In genomic region chr18:54532962-54533361, GRCh38 we compare ENCODE assay signal across 22 cellular contexts. TPM values are rescaled to one million over a fixed set of nuclear protein-coding genes. Genes with fewer than 3 reads are reported as not detected.
DNase-seq lines count a peak whose midpoint lies in the region; ATAC-seq, FAIRE-seq and TF ChIP-seq lines count a peak whose summit lies in the region.
"Had no signal": no experiment of that assay in that cellular context is flagged by ENCODE, and none has a peak within 500 bp of the region (broad histone marks: within the 10 kb centered on the region; RNA-seq: fewer than 3 reads in every experiment).

No MANE protein-coding gene starts in this region.

- H3K36me3 ChIP-seq in HepG2 (replicated peaks in 1 of 2; ENCODE audit: control insufficient read depth in 1 of 2, insufficient read depth in 2 of 2, low read length in 2 of 2) = no peaks in the 10 kb centered on the region
- H3K36me3 ChIP-seq in right lobe of liver = no peaks in the 10 kb centered on the region
- peaks cover 23% of the 10 kb centered on the region for H3K36me3 ChIP-seq in HUES6 (ENCODE audit: control insufficient read depth, insufficient read depth, low read length)
- H3K36me3 ChIP-seq in GM12878 (ENCODE audit: control insufficient read depth in 2 of 2, insufficient read depth in 2 of 2, low read length in 1 of 2) = no peaks in the 10 kb centered on the region
- H3K36me3 ChIP-seq: BLaER1 treated with 17β-estradiol and CSF1 and Interleukin-3, amounts not matched to agents 10 nM and 100 nM had no signal

- in situ Hi-C loops in HepG2 (cut with HindIII; ENCODE audit: extremely low pct_ligation_motif_present, low pct_unique_long_range_greater_than_20kb) (no loop called here), GM12878 (cut with MboI) (no loop called here), GM13976 (cut with MboI; ENCODE audit: low sequenced_read_pairs, unreplicated experiment) (no loop called here)

- no peak overlapping the region for H3K4me2 ChIP-seq in HepG2 (ENCODE audit: low read depth, low read length)
- H3K4me2 ChIP-seq in GM12878 (ENCODE audit: control insufficient read depth, insufficient read depth) = no peak overlapping the region
- H3K4me2 ChIP-seq: SK-N-SH had no signal

- POLR2A ChIA-PET in HepG2 (lab: Yijun Ruan, JAX) = no interaction called here
- POLR2A ChIA-PET in GM12878 (lab: Charles Lee) = no interaction called here
- POLR2A ChIA-PET in GM10248 (lab: Yijun Ruan, JAX) = no interaction called here

- H3K79me2 ChIP-seq in HepG2 (ENCODE audit: insufficient read depth, low read length) = no peaks in the 10 kb centered on the region
- H3K79me2 ChIP-seq in GM12878 (ENCODE audit: control insufficient read depth, insufficient read depth, low read length) = no peaks in the 10 kb centered on the region

- BruUV-seq in HepG2 (replicated peaks; lab: Mats Ljungman, UMichigan) = no TSS peak
- no TSS peak for BruUV-seq in GM12878 (replicated peaks; lab: Mats Ljungman, UMichigan)

- TF ChIP-seq RAD21 in HepG2 (CRISPR knock-in tag; IDR thresholded peaks at IDR 0.05) (no peak), GM12878 (IDR thresholded peaks at IDR 0.05; ENCODE audit: insufficient read depth, low read depth, low read length) (no peak)

- intact Hi-C loops in HepG2 (cut with micrococcal nuclease; ENCODE audit: unreplicated experiment) (no loop called here), right lobe of liver (cut with DNase I) (no loop called here), GM12878 (cut with micrococcal nuclease; ENCODE audit: unreplicated experiment) (no loop called here)

- H3K27me3 ChIP-seq in HepG2 (ENCODE audit: control insufficient read depth in 1 of 2, insufficient read depth in 2 of 2, low read length in 2 of 2) (no peaks in the 10 kb centered on the region), right lobe of liver (no peaks in the 10 kb centered on the region), HUES6 (ENCODE audit: control insufficient read depth, insufficient read depth, low read length) (no peaks in the 10 kb centered on the region), GM12878 (replicated peaks in 1 of 2; ENCODE audit: control insufficient read depth in 2 of 2, insufficient read depth in 2 of 2, low read length in 1 of 2) (no peaks in the 10 kb centered on the region)
- H3K27me3 ChIP-seq: BLaER1 treated with 17β-estradiol and CSF1 and Interleukin-3, amounts not matched to agents 10 nM and 100 nM had no signal

- peaks cover 25% of the 10 kb centered on the region for H3K9me3 ChIP-seq in HepG2 (ENCODE audit: low read length)
- H3K9me3 ChIP-seq in right lobe of liver = peaks cover 0 to 6% (median 0%) of the 10 kb centered on the region in 4 donors
- H3K9me3 ChIP-seq in HUES6 (ENCODE audit: control insufficient read depth, insufficient read depth, low read depth, low read length) = peaks cover 35% of the 10 kb centered on the region
- peaks cover 3% of the 10 kb centered on the region; the same call in 1 of the 3 replicates for H3K9me3 ChIP-seq in GM12878 (replicated peaks; ENCODE audit: control insufficient read depth, insufficient read depth, low read length)
- H3K9me3 ChIP-seq: SK-N-SH had no signal

- H3K9ac ChIP-seq in HepG2 (ENCODE audit: insufficient read depth, low read depth, low read length) (no peak overlapping the region), HUES6 (ENCODE audit: low read length) (no peak overlapping the region), GM12878 (ENCODE audit: control insufficient read depth, insufficient read depth, low read length) (no peak overlapping the region)
- H3K9ac ChIP-seq: BLaER1 treated with 17β-estradiol and CSF1 and Interleukin-3, amounts not matched to agents 10 nM and 100 nM; SK-N-SH had no signal

- no peak for DNase-seq in HepG2 (ENCODE audit: low spot score)
- no peak for DNase-seq in right lobe of liver
- no peak for DNase-seq in GM12878 (ENCODE audit: low read depth, low spot score)
- DNase-seq in NCI-H1436 treated with DMSO at 0.1 percent for 48 hours (lab: John Stamatoyannopoulos, UW) = no peak
- DNase-seq in GM13976 (ENCODE audit: low spot score) = no peak
- DNase-seq in GM10248 (ENCODE audit: extremely low spot score) = no peak
- DNase-seq: CD8-positive, alpha-beta T cell; DMS79 treated with DMSO at 0.1 percent for 48 hours; H7; NCI-H187 treated with DMSO at 0.1 percent for 48 hours; NCI-H345; NCI-H526 treated with DMSO at 0.1 percent for 48 hours; NK-92 treated with Interleukin-12 subunit alpha and Interleukin-12 subunit beta, amount 100 ng/mL, for 24 hours; OCI-M1; RPMI8226; SHP77 treated with DMSO at 0.1 percent for 48 hours; SK-N-SH; T-cell had no signal

- H3K27ac ChIP-seq in HepG2 (ENCODE audit: extremely low read length, insufficient read depth, low read length) (no peak overlapping the region), right lobe of liver (no peak overlapping the region), HUES6 (ENCODE audit: low read depth, low read length) (peak overlapping the region; percentile 60; the same call in 1 of the 2 replicates), GM12878 (ENCODE audit: control insufficient read depth, insufficient read depth) (no peak overlapping the region)
- H3K27ac ChIP-seq: BLaER1 treated with 17β-estradiol and CSF1 and Interleukin-3, amounts not matched to agents 10 nM and 100 nM; HL-60 had no signal

- 0% methylated on average over 1 of the region's 1 CpG for WGBS in HepG2 (ENCODE audit: low lambda C conversion rate)
- WGBS in right lobe of liver (ENCODE audit: insufficient coverage, low coverage, low lambda C conversion rate, missing lambda C conversion rate) = 27% methylated on average over 1 of the region's 1 CpG
- WGBS in GM12878 (ENCODE audit: insufficient coverage, insufficient replicate concordance, low lambda C conversion rate, missing lambda C conversion rate) = 0% methylated on average over 1 of the region's 1 CpG

- H4K20me1 ChIP-seq in HepG2 (ENCODE audit: insufficient read depth, low read length) (no peaks in the 10 kb centered on the region), GM12878 (ENCODE audit: control insufficient read depth, insufficient read depth) (no peaks in the 10 kb centered on the region)
- H4K20me1 ChIP-seq: BLaER1 treated with 17β-estradiol and CSF1 and Interleukin-3, amounts not matched to agents 10 nM and 100 nM had no signal

- no peak for ATAC-seq in HepG2
- ATAC-seq in right lobe of liver = no peak
- ATAC-seq in GM12878 = no peak
- ATAC-seq: CD8-positive, alpha-beta T cell; T-cell had no signal

- H3K4me3 ChIP-seq in HepG2 (replicated peaks in 1 of 3; ENCODE audit: insufficient read depth in 1 of 3, low read depth in 2 of 3, low read length in 3 of 3) = no peak overlapping the region
- H3K4me3 ChIP-seq in right lobe of liver = no peak overlapping the region
- no peak overlapping the region for H3K4me3 ChIP-seq in HUES6 (ENCODE audit: low read depth, low read length)
- H3K4me3 ChIP-seq in GM12878 = no peak overlapping the region
- H3K4me3 ChIP-seq: BLaER1 treated with 17β-estradiol and CSF1 and Interleukin-3, amounts not matched to agents 10 nM and 100 nM had no signal

- SMC1A ChIA-PET in GM12878 (lab: Charles Lee; ENCODE audit: uncharacterized antibody, unreplicated experiment) = no interaction called here

- CTCF ChIA-PET in HepG2 (lab: Yijun Ruan, JAX; ENCODE audit: low intra/inter-chr PET ratio, low total read pairs) = no interaction called here
- CTCF ChIA-PET in GM12878 (lab: Yijun Ruan, JAX) = no interaction called here
- CTCF ChIA-PET in GM10248 (lab: Yijun Ruan, JAX) = no interaction called here

- RAD21 ChIA-PET in GM12878 (lab: Charles Lee; ENCODE audit: unreplicated experiment) = no interaction called here

- TF ChIP-seq POLR2A in HepG2 (IDR thresholded peaks at IDR 0.05; ENCODE audit: insufficient read depth in 1 of 2, low read depth in 2 of 2, low read length in 2 of 2) (no peak), right lobe of liver (IDR thresholded peaks at IDR 0.05) (no peak), GM12878 (IDR thresholded peaks at IDR 0.05; ENCODE audit: low read depth, low read length) (no peak)

- TF ChIP-seq CTCF in HepG2 (CRISPR knock-in tag; IDR thresholded peaks at IDR 0.05) (no peak), right lobe of liver (IDR thresholded peaks at IDR 0.05) (no peak), GM12878 (IDR thresholded peaks at IDR 0.05 in 2 of 3, conservative IDR thresholded peaks at IDR 0.05 in 1 of 3; ENCODE audit: control insufficient read depth in 2 of 3, extremely low read depth in 1 of 3, insufficient read depth in 1 of 3, low read depth in 3 of 3, low read length in 3 of 3) (no peak), GM13976 (IDR thresholded peaks at IDR 0.05; ENCODE audit: borderline replicate concordance, control extremely low read depth, extremely low read depth, insufficient read depth, missing control alignments) (no peak), GM10248 (IDR thresholded peaks at IDR 0.05; ENCODE audit: control extremely low read depth, extremely low read depth, low read depth, missing control alignments) (no peak)

- TF ChIP-seq EP300 in HepG2 (IDR thresholded peaks at IDR 0.05; ENCODE audit: low read depth in 2 of 2, low read length in 2 of 2) = no peak
- TF ChIP-seq EP300 in HepG2 (CRISPR knock-in tag; IDR thresholded peaks at IDR 0.05; ENCODE audit: borderline replicate concordance) = no peak
- no peak for TF ChIP-seq EP300 in GM12878 (IDR thresholded peaks at IDR 0.05; ENCODE audit: borderline replicate concordance in 1 of 2, control insufficient read depth in 1 of 2, low read depth in 2 of 2, low read length in 2 of 2)

- no peaks in the 10 kb centered on the region for H3K4me1 ChIP-seq in HepG2 (ENCODE audit: insufficient read depth, low read length)
- H3K4me1 ChIP-seq in right lobe of liver = no peaks in the 10 kb centered on the region
- H3K4me1 ChIP-seq in HUES6 (ENCODE audit: control insufficient read depth, insufficient read depth, low read length) = peaks cover 45% of the 10 kb centered on the region
- no peaks in the 10 kb centered on the region for H3K4me1 ChIP-seq in GM12878 (ENCODE audit: control insufficient read depth, insufficient read depth, low read length)

- no peak overlapping the region for H2AFZ ChIP-seq in HepG2 (ENCODE audit: low read length)
- no peak overlapping the region for H2AFZ ChIP-seq in GM12878 (ENCODE audit: control insufficient read depth, low read depth, low read length)

- no peak for FAIRE-seq in HepG2 (lab: Jason Lieb, UNC)
- FAIRE-seq in GM12878 (lab: Jason Lieb, UNC) = no peak
- FAIRE-seq: HTR-8/SVneo had no signal

RNA-seq across cellular contexts. Expression of gene DYNAP, which starts 58.1 kb away (rescaled TPM):
- total RNA-seq in HepG2 (2016; rRNA removed; fragmentation: Illumina TruSeq; extraction: Trizol) (not detected in 2 replicates), right lobe of liver (not detected), GM12878 (2014; rRNA removed) (not detected in 2 replicates), GM12878 (2014; rRNA removed; fragmentation: Illumina TruSeq; extraction: Trizol) (not detected in 2 replicates), GM12878 (2021) (not detected in 2 replicates)
- not detected in 2 replicates for total RNA-seq in HepG2 (2016; cell fraction: cytosol; rRNA removed; fragmentation: Illumina TruSeq; extraction: Trizol; ENCODE audit: low read depth)
- not detected in 2 replicates for total RNA-seq in HepG2 (2016; cell fraction: insoluble cytoplasmic fraction; rRNA removed; fragmentation: Illumina TruSeq; extraction: Trizol)
- not detected in 2 replicates for total RNA-seq in HepG2 (2016; cell fraction: membrane; rRNA removed; fragmentation: Illumina TruSeq; extraction: Trizol)
- total RNA-seq in HepG2 (2016; cell fraction: nucleus; rRNA removed; fragmentation: Illumina TruSeq; extraction: Trizol) = not detected in 2 replicates
- polyA plus RNA-seq in HepG2 (2011; rRNA removed) (not detected in 2 replicates), GM12878 (2011; rRNA removed) (not detected in 2 replicates), GM12878 (2014; fragmentation: Illumina TruSeq; extraction: Trizol) (not detected in 2 replicates), GM12878 (2014; fragmentation: Nextera tagmentation; extraction: Ambion mirVana) (not detected), GM12878 (2014; rRNA removed) (not detected in 2 replicates), GM12878 (2016; fragmentation: Nextera tagmentation; extraction: Ambion mirVana) (not detected)
- not detected in 2 replicates for polyA plus RNA-seq in HepG2 (2011; cell fraction: cytosol; rRNA removed)
- polyA plus RNA-seq in HepG2 (2011; cell fraction: nucleus; rRNA removed) = not detected in 2 replicates
- polyA plus RNA-seq in HepG2 (2012) = not detected in 2 replicates
- not detected in 2 replicates for polyA plus RNA-seq in HepG2 (2016; cell fraction: cytosol; fragmentation: Illumina TruSeq; extraction: Trizol; ENCODE audit: low read depth)
- polyA plus RNA-seq in HepG2 (2016; cell fraction: insoluble cytoplasmic fraction; fragmentation: Illumina TruSeq; extraction: Trizol; ENCODE audit: low read depth) = not detected in 2 replicates
- polyA plus RNA-seq in HepG2 (2016; cell fraction: membrane; fragmentation: Illumina TruSeq; extraction: Trizol; ENCODE audit: low read depth) = not detected in 2 replicates
- not detected in 2 replicates for polyA plus RNA-seq in HepG2 (2016; cell fraction: nucleus; fragmentation: Illumina TruSeq; extraction: Trizol; ENCODE audit: insufficient read depth, low read depth)
- not detected in 2 replicates for polyA minus RNA-seq in HepG2 (2011; rRNA and poly(A)+ RNA removed; ENCODE audit: low replicate concordance)
- polyA minus RNA-seq in HepG2 (2011; cell fraction: cytosol; rRNA and poly(A)+ RNA removed) = not detected in 2 replicates
- polyA minus RNA-seq in HepG2 (2011; cell fraction: nucleus; rRNA and poly(A)+ RNA removed) = not detected in 2 replicates
- not detected in 2 replicates for total RNA-seq in GM12878 (2013; cell fraction: nucleolus; rRNA removed)
- not detected for polyA plus RNA-seq in GM12878 (2011; ENCODE audit: low read depth)
- not detected in 2 replicates for polyA plus RNA-seq in GM12878 (2011; cell fraction: cytosol; rRNA removed)
- not detected in 2 replicates for polyA plus RNA-seq in GM12878 (2011; cell fraction: nucleus; rRNA removed)
- polyA plus RNA-seq in GM12878 (2012) = not detected in 2 replicates
- not detected in 2 replicates for polyA minus RNA-seq in GM12878 (2011; rRNA and poly(A)+ RNA removed)
- polyA minus RNA-seq in GM12878 (2011; cell fraction: cytosol; rRNA and poly(A)+ RNA removed) = not detected in 2 replicates
- not detected in 2 replicates for polyA minus RNA-seq in GM12878 (2011; cell fraction: nucleus; rRNA and poly(A)+ RNA removed)
- total RNA-seq: CD8-positive, alpha-beta T cell; H7; T-cell had no signal
- polyA plus RNA-seq: SK-N-SH had no signal
